15 cellular contexts compared by ENCODE assay signal in the genomic region with DNA sequence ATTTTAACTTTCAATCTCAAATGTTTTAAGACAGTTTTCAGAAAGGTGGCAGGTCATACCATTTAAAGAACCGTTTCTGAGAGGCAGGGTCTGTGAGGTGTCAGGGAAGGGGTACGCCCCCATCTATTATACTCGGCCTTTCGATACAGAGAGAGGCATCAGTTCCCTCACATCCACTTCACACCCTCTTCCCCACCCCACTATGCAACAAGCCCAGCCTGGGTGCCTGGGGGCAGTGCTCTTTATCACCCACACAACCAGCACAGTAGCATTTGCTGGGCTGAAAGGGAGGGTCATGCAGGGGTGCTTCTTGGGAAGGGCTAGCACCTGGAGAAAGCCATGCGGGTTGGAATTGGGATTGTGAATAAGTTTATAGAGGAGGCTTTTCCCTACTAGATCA.
DNase-seq lines count a peak whose midpoint lies in the region; ATAC-seq and TF ChIP-seq lines count a peak whose summit lies in the region.
"Had no signal": no experiment of that assay in that cellular context is flagged by ENCODE, and none has a peak within 500 bp of the region (broad histone marks: within the 10 kb centered on the region; RNA-seq: fewer than 3 reads in every experiment).

No MANE protein-coding gene starts in this region.

- DNase-seq in middle frontal gyrus (ENCODE audit: extremely low spot score, low spot score): no peak
- DNase-seq in RWPE1 (ENCODE audit: low spot score): no peak
- DNase-seq in tibial artery: no peak
- DNase-seq: ACHN; activated CD4-positive, alpha-beta T cell treated with anti-CD3 and anti-CD28 coated beads for 1 hour; activated CD8-positive, alpha-beta memory T cell treated with anti-CD3 and anti-CD28 coated beads, Interleukin-2, amount 50 U/mL, for 48 hours; brain microvascular endothelial cell; NCI-H2081 treated with DMSO at 0.1 percent for 48 hours; NCI-H774; spleen had no signal

- H3K9me3 ChIP-seq in tibial artery: no peaks in the 10 kb centered on the region
- H3K9me3 ChIP-seq: spleen had no signal

- no peak for TF ChIP-seq CTCF in RWPE1 (conservative IDR thresholded peaks at IDR 0.05; ENCODE audit: low read depth)
- no peak for TF ChIP-seq CTCF in tibial artery (IDR thresholded peaks at IDR 0.05)

- intact Hi-C loops in tibial artery (cut with DNase I; ENCODE audit: low total_unique reads): no loop called here

- H3K4me3 ChIP-seq in tibial artery: no peak overlapping the region
- H3K4me3 ChIP-seq: spleen had no signal

- POLR2A ChIA-PET in RWPE1 (lab: Yijun Ruan, JAX; ENCODE audit: low non-redundant PET): no interaction called here

- CTCF ChIA-PET in RWPE1 (lab: Yijun Ruan, JAX): no interaction called here

- ATAC-seq in GM18502 (IDR thresholded peaks at IDR 0.05; ENCODE audit: poor library complexity, unreplicated experiment) (peak; percentile 21), GM19452 (IDR thresholded peaks at IDR 0.05; ENCODE audit: unreplicated experiment) (peak; percentile 10), HG02678 (IDR thresholded peaks at IDR 0.05; ENCODE audit: unreplicated experiment) (peak; percentile 12), HG03354 (IDR thresholded peaks at IDR 0.05; ENCODE audit: poor library complexity, severe bottlenecking, unreplicated experiment) (peak; percentile 14), GM18520 (IDR thresholded peaks at IDR 0.05; ENCODE audit: unreplicated experiment) (no peak)

- H3K27ac ChIP-seq in RWPE1: no peak overlapping the region
- H3K27ac ChIP-seq in tibial artery: no peak overlapping the region
- H3K27ac ChIP-seq: brain microvascular endothelial cell, spleen had no signal

- no peaks in the 10 kb centered on the region for H3K27me3 ChIP-seq in tibial artery
- H3K27me3 ChIP-seq: brain microvascular endothelial cell, spleen had no signal

- H3K4me1 ChIP-seq in tibial artery: no peaks in the 10 kb centered on the region
- H3K4me1 ChIP-seq: spleen had no signal

- H3K36me3 ChIP-seq in tibial artery: no peaks in the 10 kb centered on the region
- H3K36me3 ChIP-seq: brain microvascular endothelial cell, spleen had no signal
